Comparison of ENCODE assay signal across 14 cellular contexts in genomic region chr10:69655868-69656555, GRCh38. TPM values are rescaled to one million over a fixed set of nuclear protein-coding genes. Genes with fewer than 3 reads are reported as not detected.
"Had no signal": no experiment of that assay in that cellular context is flagged by ENCODE, and none has a peak within 500 bp of the region (broad histone marks: within the 10 kb centered on the region; RNA-seq: fewer than 3 reads in every experiment).

No MANE protein-coding gene starts in this region.

- H3K27ac ChIP-seq: colonic mucosa, esophagus squamous epithelium, tibial artery had no signal

- DNase-seq: activated CD4-positive, alpha-beta T cell treated with anti-CD3 and anti-CD28 coated beads, Interleukin-2, amount 50 U/mL, for 1 hour; activated naive CD4-positive, alpha-beta T cell treated with Interleukin-2 at 50 U/mL for 16 hours; caudate nucleus; colonic mucosa; esophagus squamous epithelium; hippocampal formation; kidney glomerular epithelial cell; mesenchymal stem cell; tibial artery had no signal

- H3K36me3 ChIP-seq: colonic mucosa, esophagus squamous epithelium, tibial artery had no signal

- H3K4me3 ChIP-seq: colonic mucosa, esophagus squamous epithelium, tibial artery had no signal

- H3K9me3 Mint-ChIP-seq: activated T-helper 1 cell treated with anti-CD3 and anti-CD28 coated beads, Interleukin-12 subunit alpha, Interleukin-12 subunit beta, Interleukin-2, Interleukin-4 antibody, amounts not matched to agents 30 ng/mL and 10 ng/mL and 1 ng/mL, durations not matched to agents 14 hours and 24 hours and 36 hours; natural killer cell treated with Interleukin-12 subunit alpha and Interleukin-12 subunit beta and Interleukin-15 and Interleukin-18, amount 100 ng/mL, for 72 hours; stimulated activated effector memory CD8-positive, alpha-beta T cell treated with anti-CD3 and anti-CD28 coated beads, Interleukin-12 subunit alpha, Interleukin-12 subunit beta, amount 100 ng/mL, for 72 hours; T-helper 2 cell treated with Interferon-gamma antibody and Interleukin-4, amounts not matched to agents 5 μg/mL and 100 μg/mL, for 36 hours had no signal

- H3K27me3 ChIP-seq: colonic mucosa had no signal

- ATAC-seq: natural killer cell treated with Interleukin-12 subunit alpha and Interleukin-12 subunit beta and Interleukin-15 and Interleukin-18, amount 100 ng/mL, for 72 hours; stimulated activated effector memory CD8-positive, alpha-beta T cell treated with anti-CD3 and anti-CD28 coated beads, Interleukin-12 subunit alpha, Interleukin-12 subunit beta, amount 100 ng/mL, for 72 hours had no signal

- H3K27ac Mint-ChIP-seq: activated T-helper 1 cell treated with anti-CD3 and anti-CD28 coated beads, Interleukin-12 subunit alpha, Interleukin-12 subunit beta, Interleukin-2, Interleukin-4 antibody, amounts not matched to agents 30 ng/mL and 10 ng/mL and 1 ng/mL, durations not matched to agents 14 hours and 24 hours and 36 hours; natural killer cell treated with Interleukin-12 subunit alpha and Interleukin-12 subunit beta and Interleukin-15 and Interleukin-18, amount 100 ng/mL, for 72 hours; stimulated activated effector memory CD8-positive, alpha-beta T cell treated with anti-CD3 and anti-CD28 coated beads, Interleukin-12 subunit alpha, Interleukin-12 subunit beta, amount 100 ng/mL, for 72 hours; T-helper 2 cell treated with Interferon-gamma antibody and Interleukin-4, amounts not matched to agents 5 μg/mL and 100 μg/mL, for 36 hours had no signal

- H3K36me3 Mint-ChIP-seq: natural killer cell treated with Interleukin-12 subunit alpha and Interleukin-12 subunit beta and Interleukin-15 and Interleukin-18, amount 100 ng/mL, for 72 hours; stimulated activated effector memory CD8-positive, alpha-beta T cell treated with anti-CD3 and anti-CD28 coated beads, Interleukin-12 subunit alpha, Interleukin-12 subunit beta, amount 100 ng/mL, for 72 hours had no signal

- H3K4me1 ChIP-seq: colonic mucosa, esophagus squamous epithelium, tibial artery had no signal

- H3K4me3 Mint-ChIP-seq: activated T-helper 1 cell treated with anti-CD3 and anti-CD28 coated beads, Interleukin-12 subunit alpha, Interleukin-12 subunit beta, Interleukin-2, Interleukin-4 antibody, amounts not matched to agents 30 ng/mL and 10 ng/mL and 1 ng/mL, durations not matched to agents 14 hours and 24 hours and 36 hours; natural killer cell treated with Interleukin-12 subunit alpha and Interleukin-12 subunit beta and Interleukin-15 and Interleukin-18, amount 100 ng/mL, for 72 hours; stimulated activated effector memory CD8-positive, alpha-beta T cell treated with anti-CD3 and anti-CD28 coated beads, Interleukin-12 subunit alpha, Interleukin-12 subunit beta, amount 100 ng/mL, for 72 hours; T-helper 2 cell treated with Interferon-gamma antibody and Interleukin-4, amounts not matched to agents 5 μg/mL and 100 μg/mL, for 36 hours had no signal

- H3K9me3 ChIP-seq: colonic mucosa, esophagus squamous epithelium, tibial artery had no signal

RNA-seq across cellular contexts. Expression of gene FAM241B, which starts 26.0 kb away (rescaled TPM):
- total RNA-seq: fibroblast of villous mesenchyme had no signal
